16 cellular contexts compared by ENCODE assay signal in genomic region chr12:82130763-82131162, GRCh38.
"Had no signal": no experiment of that assay in that cellular context is flagged by ENCODE, and none has a peak within 500 bp of the region (broad histone marks: within the 10 kb centered on the region; RNA-seq: fewer than 3 reads in every experiment).

No MANE protein-coding gene starts in this region.

- ATAC-seq: activated CD8-positive, alpha-beta T cell treated with anti-CD3 and anti-CD28 coated beads, Interleukin-2, amount 10 ng/mL, durations not matched to agents 7 days and 5 days; foreskin keratinocyte; left lung; natural killer cell; stimulated activated memory B cell treated with anti-CD40 and anti-IgM and Interleukin-4, amounts not matched to agents 10 μg/mL and 1 μg/mL and 100 μg/mL, for 72 hours; T-cell had no signal

- DNase-seq: activated CD4-positive, alpha-beta T cell treated with anti-CD3 and anti-CD28 coated beads for 1 hour; activated CD4-positive, alpha-beta T cell treated with anti-CD3 and anti-CD28 coated beads, Interleukin-2, amount 50 U/mL, for 1 hour; activated CD8-positive, alpha-beta T cell treated with anti-CD3 and anti-CD28 coated beads, Interleukin-2, amount 10 ng/mL, durations not matched to agents 7 days and 5 days; activated naive CD4-positive, alpha-beta T cell; activated naive CD8-positive, alpha-beta T cell treated with anti-CD3 and anti-CD28 coated beads for 36 hours; amniotic stem cell; colonic mucosa; foreskin keratinocyte; glutamatergic neuron; immature natural killer cell; left lung; natural killer cell; sigmoid colon; stimulated activated CD4-positive, alpha-beta T cell treated with anti-CD3 and anti-CD28 coated beads, Interleukin-15, amount 100 ng/mL, for 24 hours; T-cell had no signal
